In genomic region chr9:129027224-129027684, GRCh38 we compare ENCODE assay signal across 8 cellular contexts. TPM values are rescaled to one million over a fixed set of nuclear protein-coding genes. Genes with fewer than 3 reads are reported as not detected.
DNase-seq lines count a peak whose midpoint lies in the region; ATAC-seq and TF ChIP-seq lines count a peak whose summit lies in the region.

No MANE protein-coding gene starts in this region.

- H3K27ac Mint-ChIP-seq in dendritic cell treated with granulocyte-macrophage colony-stimulating factor and Interleukin-4, amounts not matched to agents 40 ng/mL and 50 ng/mL, for 4 days: peak overlapping the region; percentile 17

- H3K79me2 ChIP-seq in DND-41 (ENCODE audit: insufficient read depth, low read length) (peaks cover 47% of the 10 kb centered on the region), neural cell (replicated peaks; ENCODE audit: insufficient read depth, low read length) (peaks cover 15% of the 10 kb centered on the region)

- peak overlapping the region; percentile 81 for H3K27ac ChIP-seq in DND-41 (ENCODE audit: low read length)
- peak overlapping the region; percentile 71 for H3K27ac ChIP-seq in KOPT-K1 (ENCODE audit: low read depth, low read length, poor library complexity, severe bottlenecking)
- peak overlapping the region; percentile 33 for H3K27ac ChIP-seq in neural cell (ENCODE audit: low read length)

- no peaks in the 10 kb centered on the region for H3K9me3 ChIP-seq in DND-41 (ENCODE audit: insufficient read depth, low read length, severe bottlenecking)
- no peaks in the 10 kb centered on the region for H3K9me3 ChIP-seq in KOPT-K1 (ENCODE audit: insufficient read depth, low read length, poor library complexity, severe bottlenecking)
- H3K9me3 ChIP-seq in neural cell (ENCODE audit: low read length): no peaks in the 10 kb centered on the region

- peak overlapping the region; percentile 88 for H3K9ac ChIP-seq in DND-41 (ENCODE audit: low read depth, low read length)
- H3K9ac ChIP-seq in neural cell (ENCODE audit: low read length): peak overlapping the region; percentile 65

- intact Hi-C loops in dendritic cell treated with granulocyte-macrophage colony-stimulating factor and Interleukin-4, amounts not matched to agents 40 ng/mL and 50 ng/mL, for 4 days (cut with micrococcal nuclease): no loop called here

- no peak for TF ChIP-seq RAD21 in neural cell (conservative IDR thresholded peaks at IDR 0.05)

- peaks cover 1% of the 10 kb centered on the region for H3K36me3 Mint-ChIP-seq in dendritic cell treated with granulocyte-macrophage colony-stimulating factor and Interleukin-4, amounts not matched to agents 40 ng/mL and 50 ng/mL, for 4 days (ENCODE audit: low read depth)

- H3K27me3 ChIP-seq in DND-41 (ENCODE audit: insufficient read depth, low read length, poor library complexity) (no peaks in the 10 kb centered on the region), neural cell (ENCODE audit: insufficient read depth, low read depth, low read length) (no peaks in the 10 kb centered on the region)

- H3K27me3 Mint-ChIP-seq in dendritic cell treated with granulocyte-macrophage colony-stimulating factor and Interleukin-4, amounts not matched to agents 40 ng/mL and 50 ng/mL, for 4 days: no peaks in the 10 kb centered on the region

- peak overlapping the region; percentile 75 for H2AFZ ChIP-seq in DND-41 (ENCODE audit: low read depth, low read length)
- no peak overlapping the region for H2AFZ ChIP-seq in neural cell (ENCODE audit: low read depth, low read length)

- DNase-seq in DND-41 (no peak), T-helper 9 cell (no peak)

- H4K20me1 ChIP-seq in DND-41 (ENCODE audit: insufficient read depth, low read length) (peaks cover 32% of the 10 kb centered on the region), neural cell (ENCODE audit: insufficient read depth) (no peaks in the 10 kb centered on the region)

- ATAC-seq in DND-41 (ENCODE audit: insufficient read depth, low read depth) (peak; percentile 4; the same call in 1 of the 3 replicates), HG03571 (IDR thresholded peaks at IDR 0.05; ENCODE audit: unreplicated experiment) (no peak), HG02798 (IDR thresholded peaks at IDR 0.05; ENCODE audit: poor library complexity, unreplicated experiment) (no peak), HG02610 (IDR thresholded peaks at IDR 0.05; ENCODE audit: unreplicated experiment) (no peak)

- H3K4me1 ChIP-seq in DND-41 (ENCODE audit: insufficient read depth, low read length): peaks cover 29% of the 10 kb centered on the region

- H3K36me3 ChIP-seq in DND-41 (ENCODE audit: insufficient read depth, low read length): peaks cover 3% of the 10 kb centered on the region; the same call in 1 of the 2 replicates
- peaks cover 4% of the 10 kb centered on the region; the same call in 1 of the 2 replicates for H3K36me3 ChIP-seq in KOPT-K1 (ENCODE audit: insufficient read depth, low read length)
- no peaks in the 10 kb centered on the region for H3K36me3 ChIP-seq in neural cell (ENCODE audit: insufficient read depth, low read length)

- peak overlapping the region; percentile 76 for H3K4me3 Mint-ChIP-seq in dendritic cell treated with granulocyte-macrophage colony-stimulating factor and Interleukin-4, amounts not matched to agents 40 ng/mL and 50 ng/mL, for 4 days

- H3F3A ChIP-seq in neural cell (ENCODE audit: insufficient read depth, low read length, poor library complexity, severe bottlenecking): no peaks in the 10 kb centered on the region

- H3K4me3 ChIP-seq in DND-41 (ENCODE audit: low read depth in 1 of 2, low read length in 2 of 2) (peak overlapping the region; percentile 63 to 98; a peak in 3 of 4 replicates), neural cell (ENCODE audit: low read length) (peak overlapping the region; percentile 92)

- H3K9me3 Mint-ChIP-seq in dendritic cell treated with granulocyte-macrophage colony-stimulating factor and Interleukin-4, amounts not matched to agents 40 ng/mL and 50 ng/mL, for 4 days: no peaks in the 10 kb centered on the region

- H3K9me2 ChIP-seq in neural cell (ENCODE audit: insufficient read depth, low read length): no peaks in the 10 kb centered on the region

- TF ChIP-seq EP300 in neural cell (conservative IDR thresholded peaks at IDR 0.05; ENCODE audit: poor library complexity, severe bottlenecking): no peak

- peaks cover 47% of the 10 kb centered on the region for H3K4me1 Mint-ChIP-seq in dendritic cell treated with granulocyte-macrophage colony-stimulating factor and Interleukin-4, amounts not matched to agents 40 ng/mL and 50 ng/mL, for 4 days (ENCODE audit: low read depth)

- H3K4me2 ChIP-seq in DND-41 (ENCODE audit: insufficient read depth, low read length) (peak overlapping the region; percentile 91), neural cell (ENCODE audit: low read length) (peak overlapping the region; percentile 76)

- TF ChIP-seq CTCF in DND-41 (IDR thresholded peaks at IDR 0.05; ENCODE audit: borderline replicate concordance, extremely low read depth, low read length, poor library complexity, severe bottlenecking) (no peak), neural cell (IDR thresholded peaks at IDR 0.05; ENCODE audit: poor library complexity, severe bottlenecking) (no peak)

TF ChIP-seq in neural cell, 6 proteins besides CTCF, POLR2A, EP300 and RAD21:
- no peak for TF ChIP-seq EZH2 (IDR thresholded peaks at IDR 0.05; ENCODE audit: borderline replicate concordance, insufficient read depth, low read length, poor library complexity, severe bottlenecking)

RNA-seq across cellular contexts. Expression of gene SH3GLB2, which starts 0.9 kb away (rescaled TPM):
- polyA plus RNA-seq in neural cell: 128 and 160 TPM in 2 replicates
- 70.7 and 73.8 TPM in 2 replicates for polyA minus RNA-seq in neural cell

RNA-seq across cellular contexts. Expression of gene MIGA2, which starts 9.2 kb away (rescaled TPM):
- polyA plus RNA-seq in neural cell: 42.4 and 73.6 TPM in 2 replicates
- 23.9 and 27.1 TPM in 2 replicates for polyA minus RNA-seq in neural cell

RNA-seq across cellular contexts. Expression of gene DOLPP1, which starts 53.7 kb away (rescaled TPM):
- 31.1 and 31.5 TPM in 2 replicates for polyA plus RNA-seq in neural cell
- 20.6 and 26.1 TPM in 2 replicates for polyA minus RNA-seq in neural cell
